In genomic region chr17:38418693-38419507, GRCh38 we compare ENCODE assay signal across 8 cellular contexts. TPM values are rescaled to one million over a fixed set of nuclear protein-coding genes. Genes with fewer than 3 reads are reported as not detected.
DNase-seq lines count a peak whose midpoint lies in the region; ATAC-seq and TF ChIP-seq lines count a peak whose summit lies in the region.

No MANE protein-coding gene starts in this region.

- H3K9me3 ChIP-seq in fibroblast of lung (ENCODE audit: control insufficient read depth, insufficient read depth, low read depth, low read length) = no peaks in the 10 kb centered on the region
- no peaks in the 10 kb centered on the region for H3K9me3 ChIP-seq in skeletal muscle satellite cell (replicated peaks; ENCODE audit: low read length)

- no peak overlapping the region for H2AFZ ChIP-seq in fibroblast of lung (ENCODE audit: low read length)

- no peak overlapping the region for H3K27ac ChIP-seq in fibroblast of lung (ENCODE audit: insufficient read depth, low read length)

- H3K9ac ChIP-seq in fibroblast of lung (ENCODE audit: insufficient read depth, low read length) = no peak overlapping the region
- no peak overlapping the region for H3K9ac ChIP-seq in skeletal muscle satellite cell (ENCODE audit: low read depth, low read length)

- ATAC-seq in HG03354 (IDR thresholded peaks at IDR 0.05; ENCODE audit: poor library complexity, severe bottlenecking, unreplicated experiment) (no peak), HG02870 (IDR thresholded peaks at IDR 0.05; ENCODE audit: unreplicated experiment) (no peak)

- no peaks in the 10 kb centered on the region for H4K20me1 ChIP-seq in fibroblast of lung (ENCODE audit: control insufficient read depth, extremely low read depth, insufficient read depth, low read length)

- no peaks in the 10 kb centered on the region for H3K79me2 ChIP-seq in fibroblast of lung (ENCODE audit: control insufficient read depth, insufficient read depth, low read length)

- H3K36me3 ChIP-seq in fibroblast of lung (ENCODE audit: control insufficient read depth, insufficient read depth, low read length) (no peaks in the 10 kb centered on the region), skeletal muscle satellite cell (ENCODE audit: insufficient read depth, low read length) (no peaks in the 10 kb centered on the region)

- H3K4me3 ChIP-seq in fibroblast of lung (replicated peaks in 1 of 4; ENCODE audit: control extremely low read depth in 1 of 4, insufficient read depth in 1 of 4, low read depth in 3 of 4, low read length in 4 of 4) (peak overlapping the region in 1 of 4 experiments; percentile 30), skeletal muscle satellite cell (ENCODE audit: low read length) (peak overlapping the region; percentile 15)

- no peak for TF ChIP-seq CTCF in fibroblast of lung (conservative IDR thresholded peaks at IDR 0.05 in 1 of 2, IDR thresholded peaks at IDR 0.05 in 1 of 2; ENCODE audit: low read depth in 1 of 2, low read length in 2 of 2)

- peak overlapping the region; percentile 25 for H3K4me2 ChIP-seq in fibroblast of lung (ENCODE audit: extremely low read depth, insufficient read depth, low read length)
- H3K4me2 ChIP-seq in skeletal muscle satellite cell (ENCODE audit: low read length) = peak overlapping the region; percentile 59

- H3K27me3 ChIP-seq in fibroblast of lung (ENCODE audit: control insufficient read depth, insufficient read depth, low read length) (peaks cover 28% of the 10 kb centered on the region), skeletal muscle satellite cell (ENCODE audit: control insufficient read depth, insufficient read depth, low read length) (peaks cover 28% of the 10 kb centered on the region)

- DNase-seq in NCI-H748 (lab: John Stamatoyannopoulos, UW; ENCODE audit: unreplicated experiment) (peak; percentile 29), NCI-H748 treated with DMSO at 0.1 percent for 48 hours (lab: John Stamatoyannopoulos, UW) (no peak), NCI-H1930 (lab: John Stamatoyannopoulos, UW) (peak; percentile 21 to 44), fibroblast of lung (ENCODE audit: low read depth in 2 of 2) (no peak), NK-92 (lab: John Stamatoyannopoulos, UW; ENCODE audit: unreplicated experiment) (no peak)

- peaks cover 11% of the 10 kb centered on the region for H3K4me1 ChIP-seq in fibroblast of lung (ENCODE audit: control insufficient read depth, extremely low read depth, insufficient read depth, low read length)
- peaks cover 35% of the 10 kb centered on the region for H3K4me1 ChIP-seq in skeletal muscle satellite cell (ENCODE audit: control insufficient read depth, insufficient read depth, low read length)

RNA-seq across cellular contexts. Expression of gene ARHGAP23, which starts 9.4 kb away (rescaled TPM):
- 18.2 and 41.1 TPM in 2 replicates for total RNA-seq in fibroblast of lung
- polyA plus RNA-seq in fibroblast of lung = 28.1 and 31.0 TPM in 2 replicates
- 71.0 and 72.1 TPM in 2 replicates for polyA plus RNA-seq in fibroblast of lung (2012)
- 114 and 139 TPM in 2 replicates for polyA minus RNA-seq in fibroblast of lung (ENCODE audit: low replicate concordance)
- 16.6 and 18.5 TPM in 2 replicates for total RNA-seq in skeletal muscle satellite cell (2012; rRNA removed)

Comparison
In these comparisons a context has a peak if more than half of its experiments do, and no peak if none do; other contexts are left out.
1. DNase-seq: peak in NCI-H748 (single experiment) and NCI-H1930 (2 of 2); none in NCI-H748 treated with DMSO at 0.1 percent for 48 hours (single experiment), fibroblast of lung (0 of 2) and NK-92 (single experiment).